8 cellular contexts compared by ENCODE assay signal in the genomic region with DNA sequence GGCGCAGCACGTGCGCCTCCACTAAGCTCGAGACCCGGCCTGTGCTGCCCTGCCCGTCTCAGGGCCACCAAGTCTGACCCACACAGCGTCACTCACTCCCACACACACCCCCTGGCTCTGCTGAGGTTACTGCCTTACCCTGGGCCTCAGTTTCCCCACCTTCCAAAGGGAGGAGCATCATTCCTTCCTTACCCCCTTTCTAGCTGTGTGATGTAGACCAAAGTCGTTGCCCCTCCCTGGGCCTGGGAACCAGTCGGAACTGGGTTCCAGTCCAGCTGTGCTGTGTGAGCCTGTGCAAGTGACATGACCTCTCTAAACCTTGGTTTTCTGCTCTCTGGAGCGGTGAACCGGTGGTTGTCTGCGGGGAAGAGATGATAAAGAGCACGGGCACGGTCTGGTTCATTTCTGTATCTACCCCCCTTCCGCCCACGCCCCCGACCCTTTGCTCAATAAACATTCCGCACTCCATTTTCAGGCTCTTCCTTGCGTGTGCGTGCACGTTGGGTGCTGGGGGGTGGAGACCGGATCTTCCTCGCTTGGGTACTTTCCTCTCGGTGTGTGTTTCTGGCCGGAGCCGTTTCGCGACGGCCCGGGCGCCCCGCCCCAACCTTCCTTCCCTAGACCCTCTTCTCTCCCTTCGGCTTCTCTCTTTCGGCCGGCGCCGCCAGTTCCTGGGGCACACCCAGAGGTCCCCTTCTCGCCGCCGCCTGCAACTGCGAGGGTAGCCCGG. TPM values are rescaled to one million over a fixed set of nuclear protein-coding genes. Genes with fewer than 3 reads are reported as not detected.
DNase-seq lines count a peak whose midpoint lies in the region; TF ChIP-seq lines count a peak whose summit lies in the region.

A gene with protein sequence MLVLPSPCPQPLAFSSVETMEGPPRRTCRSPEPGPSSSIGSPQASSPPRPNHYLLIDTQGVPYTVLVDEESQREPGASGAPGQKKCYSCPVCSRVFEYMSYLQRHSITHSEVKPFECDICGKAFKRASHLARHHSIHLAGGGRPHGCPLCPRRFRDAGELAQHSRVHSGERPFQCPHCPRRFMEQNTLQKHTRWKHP (plus strand): TSS at position 647 of the 730 bp plus-strand sequence. CDS start 923 bp downstream, outside the sequence.

- no peaks in the 10 kb centered on the region for H3K27me3 ChIP-seq in HL-60 (ENCODE audit: insufficient read depth, poor library complexity, severe bottlenecking)

- POLR2A ChIA-PET in OCI-LY7 (lab: Charles Lee): interaction anchor here (0.6 to 0.7 kb wide), 2 partner anchors 11 to 18 kb away, joined by 3 read pairs; no protein-coding TSS in a partner anchor

- TF ChIP-seq CTCF in GM12865 (IDR thresholded peaks at IDR 0.05; ENCODE audit: insufficient read depth, low read depth, low read length, missing control alignments): no peak
- no peak for TF ChIP-seq CTCF in HL-60 (IDR thresholded peaks at IDR 0.05; ENCODE audit: insufficient read depth, low read length)
- no peak for TF ChIP-seq CTCF in OCI-LY7 (conservative IDR thresholded peaks at IDR 0.05; ENCODE audit: low read length)

- intact Hi-C loops in OCI-LY7 (cut with micrococcal nuclease; ENCODE audit: unreplicated experiment): loop anchor here (1.0 to 5.0 kb wide), 2 partner anchors 44 to 499 kb away; partner anchors contain the start of genes FIZ1 and ZNF444

- H3K9me3 ChIP-seq in OCI-LY7 (ENCODE audit: low read length): no peaks in the 10 kb centered on the region

- DNase-seq in GM12865 (ENCODE audit: low read depth) (peak; percentile 91), HL-60 (ENCODE audit: low read depth in 1 of 2, low spot score in 1 of 2) (peak in 1 of 2 experiments; percentile 80), OCI-LY7 (ENCODE audit: low spot score) (peak; percentile 88), activated T-cell treated with anti-CD3 and anti-CD28 coated beads for 24 hours (ENCODE audit: low read depth) (peak; percentile 81), epidermal melanocyte (ENCODE audit: insufficient read length, low spot score) (peak; percentile 96), midbrain (lab: John Stamatoyannopoulos, UW) (peak; percentile 68), cortex of kidney (lab: John Stamatoyannopoulos, UW) (no peak)
- DNase-seq in stimulated activated CD8-positive, alpha-beta memory T cell treated with anti-CD3 and anti-CD28 coated beads, Interleukin-2, amount 100 ng/mL, for 48 hours (ENCODE audit: low read depth in 2 of 2): peak; percentile 70 to 75

- no peaks in the 10 kb centered on the region for H3K9me2 ChIP-seq in OCI-LY7 (ENCODE audit: insufficient read depth, low read length)

- BruUV-seq in OCI-LY7 (replicated peaks; lab: Mats Ljungman, UMichigan): no TSS peak

- no peak within 1 kb of the TSS; the same call in 1 of the 2 replicates for H2AFZ ChIP-seq in OCI-LY7 (ENCODE audit: low read length)

- peaks cover 53% of the 10 kb centered on the region for H3K79me2 ChIP-seq in OCI-LY7 (ENCODE audit: insufficient read depth, low read depth, low read length)

- peak within 1 kb of the TSS; percentile 89 for H3K4me2 ChIP-seq in OCI-LY7 (ENCODE audit: low read length)

- CTCF ChIA-PET in OCI-LY7 (lab: Charles Lee; ENCODE audit: unreplicated experiment): no interaction called here

- peak within 1 kb of the TSS; percentile 79 for H3K27ac ChIP-seq in HL-60 (replicated peaks)
- H3K27ac ChIP-seq in OCI-LY7 (ENCODE audit: low read depth, low read length, poor library complexity, severe bottlenecking): peak within 1 kb of the TSS; percentile 86

- H3K36me3 ChIP-seq in OCI-LY7 (ENCODE audit: insufficient read depth, low read length): peaks cover 39% of the 10 kb centered on the region

- peaks cover 62% of the 10 kb centered on the region for H3K4me1 ChIP-seq in OCI-LY7 (ENCODE audit: insufficient read depth, low read length, poor library complexity, severe bottlenecking)

- H4K20me1 ChIP-seq in OCI-LY7 (ENCODE audit: insufficient read depth, low read length): no peaks in the 10 kb centered on the region

- peak within 1 kb of the TSS; percentile 92 for H3K4me3 ChIP-seq in GM12865 (ENCODE audit: low read depth, low read length)
- peak within 1 kb of the TSS; percentile 91 for H3K4me3 ChIP-seq in HL-60 (replicated peaks; ENCODE audit: insufficient read depth, low read length)
- peak within 1 kb of the TSS; percentile 98 for H3K4me3 ChIP-seq in OCI-LY7 (ENCODE audit: low read depth, low read length, poor library complexity, severe bottlenecking)

RNA-seq across cellular contexts. Expression of the gene that starts here (rescaled TPM):
- 26.6 and 44.5 TPM in 2 replicates for total RNA-seq in OCI-LY7 (2014; rRNA removed; shearing (Covaris generic))
- total RNA-seq in OCI-LY7 (2022): 39.7 and 41.8 TPM in 2 replicates
